8 cellular contexts compared by ENCODE assay signal in genomic region chr9:105063665-105064247, GRCh38.
DNase-seq lines count a peak whose midpoint lies in the region; ATAC-seq and TF ChIP-seq lines count a peak whose summit lies in the region.

No MANE protein-coding gene starts in this region.

- DNase-seq in breast epithelium (ENCODE audit: low spot score in 2 of 2): no peak
- peak; percentile 98 for DNase-seq in mesenchymal stem cell
- DNase-seq in uterus: peak; percentile 20 to 27
- no peak for DNase-seq in globus pallidus (ENCODE audit: low spot score)
- no peak for DNase-seq in HAP-1 (ENCODE audit: low spot score in 2 of 2)
- no peak for DNase-seq in NCI-H2029 treated with DMSO at 0.1 percent for 48 hours (lab: John Stamatoyannopoulos, UW)

- H2BK15ac ChIP-seq in mesenchymal stem cell (ENCODE audit: low read depth, poor library complexity, severe bottlenecking): peak overlapping the region; percentile 87

- H3K79me1 ChIP-seq in mesenchymal stem cell (replicated peaks; ENCODE audit: low read length, poor library complexity, severe bottlenecking): no peaks in the 10 kb centered on the region

- TF ChIP-seq POLR2A in GM18505 (IDR thresholded peaks at IDR 0.05; ENCODE audit: borderline replicate concordance, extremely low read depth, insufficient read depth, insufficient read length): no peak
- no peak for TF ChIP-seq POLR2A in breast epithelium (IDR thresholded peaks at IDR 0.05)
- TF ChIP-seq POLR2A in uterus (IDR thresholded peaks at IDR 0.05): no peak

- peak overlapping the region; percentile 65 to 98 for H3K23ac ChIP-seq in mesenchymal stem cell (ENCODE audit: low read length in 2 of 2)

- H2AK5ac ChIP-seq in mesenchymal stem cell (ENCODE audit: low read length, severe bottlenecking): peak overlapping the region; percentile 99

- H3K4me3 ChIP-seq in breast epithelium (no peak overlapping the region), mesenchymal stem cell (ENCODE audit: insufficient read depth in 1 of 2, low read depth in 1 of 2, low read length in 2 of 2) (peak overlapping the region in 1 of 2 experiments; percentile 28), uterus (no peak overlapping the region), HAP-1 (no peak overlapping the region)

- peak overlapping the region; percentile 96 for H4K8ac ChIP-seq in mesenchymal stem cell (ENCODE audit: low read length)

- peak overlapping the region; percentile 100 for H3K4ac ChIP-seq in mesenchymal stem cell (ENCODE audit: low read depth in 1 of 2, low read length in 2 of 2)

- no peak overlapping the region for H2AFZ ChIP-seq in mesenchymal stem cell (ENCODE audit: low read depth, low read length)

- H3K14ac ChIP-seq in mesenchymal stem cell (ENCODE audit: low read length in 2 of 2): peak overlapping the region in 1 of 2 experiments; percentile 99

- H3K4me1 ChIP-seq in breast epithelium: peaks cover 0 to 9% of the 10 kb centered on the region in 2 donors
- H3K4me1 ChIP-seq in mesenchymal stem cell (ENCODE audit: control insufficient read depth, insufficient read depth, low read depth, low read length): peaks cover 22% of the 10 kb centered on the region
- H3K4me1 ChIP-seq in uterus: peaks cover 0 to 10% of the 10 kb centered on the region in 2 donors
- peaks cover 11% of the 10 kb centered on the region for H3K4me1 ChIP-seq in HAP-1

- H2BK12ac ChIP-seq in mesenchymal stem cell (ENCODE audit: low read length in 2 of 2): peak overlapping the region; percentile 98 to 100

- no peaks in the 10 kb centered on the region for H3K27me3 ChIP-seq in breast epithelium
- no peaks in the 10 kb centered on the region for H3K27me3 ChIP-seq in mesenchymal stem cell (ENCODE audit: control insufficient read depth in 1 of 2, insufficient read depth in 1 of 2, low read length in 2 of 2)
- no peaks in the 10 kb centered on the region for H3K27me3 ChIP-seq in uterus
- no peaks in the 10 kb centered on the region for H3K27me3 ChIP-seq in HAP-1 (ENCODE audit: low read depth)

- intact Hi-C loops in breast epithelium (cut with DNase I; ENCODE audit: low total_unique reads): loop anchor here (2.0 kb wide), 1 partner anchor 71 kb away; no protein-coding TSS in a partner anchor
- intact Hi-C loops in uterus (cut with DNase I; ENCODE audit: low total_unique reads): no loop called here

- H3K18ac ChIP-seq in mesenchymal stem cell (ENCODE audit: low read depth in 1 of 2, low read length in 2 of 2): peak overlapping the region; percentile 99 to 100

- peak overlapping the region; percentile 100 for H4K91ac ChIP-seq in mesenchymal stem cell (ENCODE audit: low read length)

- H3K27ac ChIP-seq in breast epithelium (peak overlapping the region; percentile 85 to 87), mesenchymal stem cell (ENCODE audit: low read length, poor library complexity, severe bottlenecking) (peak overlapping the region; percentile 97), uterus (peak overlapping the region; percentile 53 to 80)

- in situ Hi-C loops in HAP-1 (cut with MboI; ENCODE audit: low sequenced_read_pairs): no loop called here

- peak overlapping the region; percentile 98 for H2BK120ac ChIP-seq in mesenchymal stem cell (ENCODE audit: low read depth, low read length)

- H3K4me2 ChIP-seq in mesenchymal stem cell (ENCODE audit: low read length, poor library complexity, severe bottlenecking): no peak overlapping the region

- H3K36me3 ChIP-seq in breast epithelium (no peaks in the 10 kb centered on the region), mesenchymal stem cell (ENCODE audit: control insufficient read depth in 1 of 2, insufficient read depth in 2 of 2, low read depth in 1 of 2, low read length in 2 of 2) (no peaks in the 10 kb centered on the region), uterus (no peaks in the 10 kb centered on the region), HAP-1 (replicated peaks) (no peaks in the 10 kb centered on the region)

- WGBS in mesenchymal stem cell: 62% methylated on average over 5 of the region's 8 CpGs

- H3K9ac ChIP-seq in mesenchymal stem cell (ENCODE audit: low read length): peak overlapping the region; percentile 80

- TF ChIP-seq CTCF in breast epithelium (IDR thresholded peaks at IDR 0.05): no peak
- TF ChIP-seq CTCF in uterus (IDR thresholded peaks at IDR 0.05): no peak

- peaks cover 0 to 4% of the 10 kb centered on the region in 2 donors for H3K9me3 ChIP-seq in breast epithelium
- peaks cover 7% of the 10 kb centered on the region for H3K9me3 ChIP-seq in mesenchymal stem cell (ENCODE audit: control insufficient read depth, low read length)
- H3K9me3 ChIP-seq in uterus: no peaks in the 10 kb centered on the region
- H3K9me3 ChIP-seq in HAP-1: no peaks in the 10 kb centered on the region

- H2BK5ac ChIP-seq in mesenchymal stem cell (ENCODE audit: low read depth, low read length, poor library complexity, severe bottlenecking): peak overlapping the region; percentile 98

- ATAC-seq in GM18505 (IDR thresholded peaks at IDR 0.05; ENCODE audit: unreplicated experiment): peak; percentile 59
- peak; percentile 44 for ATAC-seq in HG03520 (IDR thresholded peaks at IDR 0.05; ENCODE audit: unreplicated experiment)

Comparison
In these comparisons a context has a peak if more than half of its experiments do, and no peak if none do; other contexts are left out.
1. DNase-seq: peak in mesenchymal stem cell (single experiment) and uterus (2 of 2); none in breast epithelium (0 of 2), globus pallidus (single experiment), HAP-1 (0 of 2) and NCI-H2029 treated with DMSO at 0.1 percent for 48 hours (single experiment).
2. Peak in every context shown above with its lines, with median percentiles within 50 percentile points of each other: H3K27ac ChIP-seq.